ENCODE assay signal across 20 cellular contexts in the genomic region with DNA sequence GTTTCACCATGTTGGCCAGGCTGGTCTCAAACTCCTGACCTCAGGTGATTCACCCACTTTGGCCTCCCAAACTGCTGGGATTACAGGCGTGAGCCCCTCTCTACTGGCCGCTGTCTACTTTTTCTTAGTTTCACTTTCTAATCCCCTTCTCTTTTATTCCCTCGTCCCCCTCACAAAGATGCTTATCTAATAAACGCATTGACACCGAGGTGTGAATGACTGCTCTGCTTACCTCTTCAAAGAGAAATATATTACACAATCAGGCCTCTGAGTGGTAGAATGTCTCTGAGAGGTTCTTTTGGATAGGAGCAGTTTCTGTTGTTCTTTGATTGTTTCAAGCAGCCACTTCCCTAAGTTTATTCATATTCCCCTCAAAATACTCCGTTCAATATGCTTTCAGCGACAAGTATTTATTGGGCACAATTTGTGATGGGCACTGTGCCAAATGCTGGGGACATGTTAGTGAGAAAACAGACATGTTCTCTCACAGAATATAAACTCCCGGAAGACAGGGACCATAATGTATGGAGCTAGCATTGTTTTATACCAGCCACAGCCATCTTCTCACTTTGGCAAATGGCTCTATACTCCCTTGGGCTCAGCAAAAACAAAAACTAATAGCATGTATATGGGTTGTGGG. TPM values are rescaled to one million over a fixed set of nuclear protein-coding genes. Genes with fewer than 3 reads are reported as not detected.
DNase-seq lines count a peak whose midpoint lies in the region; ATAC-seq and TF ChIP-seq lines count a peak whose summit lies in the region.
"Had no signal": no experiment of that assay in that cellular context is flagged by ENCODE, and none has a peak within 500 bp of the region (broad histone marks: within the 10 kb centered on the region; RNA-seq: fewer than 3 reads in every experiment).

No MANE protein-coding gene starts in this region.

- H3K27me3 Mint-ChIP-seq in CD8-positive, alpha-beta memory T cell = peaks cover 0 to 10% of the 10 kb centered on the region in 2 donors

- H3K4me3 Mint-ChIP-seq in CD8-positive, alpha-beta memory T cell = peak overlapping the region in 4 of 7 donors; percentile 5 to 35 (median 28)
- H3K4me3 Mint-ChIP-seq: B cell; CD4-positive, CD25-positive, alpha-beta regulatory T cell; GM23338 had no signal

- no peaks in the 10 kb centered on the region for H3K36me3 ChIP-seq in CD8-positive, alpha-beta memory T cell (ENCODE audit: insufficient read depth, low read length)
- H3K36me3 ChIP-seq in OCI-LY3 (replicated peaks; ENCODE audit: low read depth, low read length) (no peaks in the 10 kb centered on the region), left lung (no peaks in the 10 kb centered on the region)

- H3K4me1 ChIP-seq in CD8-positive, alpha-beta memory T cell (ENCODE audit: insufficient read depth, low read length) = peaks cover 5% of the 10 kb centered on the region
- H3K4me1 ChIP-seq in OCI-LY3 (ENCODE audit: low read length) = peaks cover 6% of the 10 kb centered on the region; the same call in 1 of the 2 replicates
- no peaks in the 10 kb centered on the region for H3K4me1 ChIP-seq in left lung

- no peaks in the 10 kb centered on the region for H3K9me3 Mint-ChIP-seq in CD8-positive, alpha-beta memory T cell
- H3K9me3 Mint-ChIP-seq: GM23338 had no signal

- no peaks in the 10 kb centered on the region for H3K27me3 ChIP-seq in CD8-positive, alpha-beta memory T cell (ENCODE audit: insufficient read depth, low read length, poor library complexity, severe bottlenecking)
- peaks cover 48% of the 10 kb centered on the region for H3K27me3 ChIP-seq in OCI-LY3 (ENCODE audit: low read depth, low read length)
- H3K27me3 ChIP-seq in left lung = no peaks in the 10 kb centered on the region

- intact Hi-C loops in left lung (cut with DNase I) = no loop called here

- peaks cover 12 to 16% (median 16%) of the 10 kb centered on the region in 3 donors for H3K4me1 Mint-ChIP-seq in CD8-positive, alpha-beta memory T cell
- H3K4me1 Mint-ChIP-seq: B cell, GM23338 had no signal

- no peak overlapping the region for H3K4me3 ChIP-seq in CD8-positive, alpha-beta memory T cell (ENCODE audit: low read length)
- H3K4me3 ChIP-seq in OCI-LY3 (ENCODE audit: low read length) (peak overlapping the region; percentile 68), left lung (no peak overlapping the region)
- H3K4me3 ChIP-seq: GM23338 had no signal

- peak overlapping the region; percentile 71 for H3K4me2 ChIP-seq in OCI-LY3 (ENCODE audit: low read length)
- H3K4me2 ChIP-seq: GM23338 had no signal

- H3K27ac Mint-ChIP-seq in CD8-positive, alpha-beta memory T cell = peak overlapping the region in 5 of 8 donors; percentile 13 to 25 (median 16)
- H3K27ac Mint-ChIP-seq: B cell; CD4-positive, CD25-positive, alpha-beta regulatory T cell; GM23338 had no signal

- no peak for TF ChIP-seq CTCF in OCI-LY3 (IDR thresholded peaks at IDR 0.05; ENCODE audit: low read depth, low read length)
- no peak for TF ChIP-seq CTCF in left lung (IDR thresholded peaks at IDR 0.05)

- H3K36me3 Mint-ChIP-seq in CD8-positive, alpha-beta memory T cell = no peaks in the 10 kb centered on the region
- H3K36me3 Mint-ChIP-seq: CD4-positive, CD25-positive, alpha-beta regulatory T cell had no signal

- H3K27ac ChIP-seq in CD8-positive, alpha-beta memory T cell (ENCODE audit: low read depth, low read length) = no peak overlapping the region
- H3K27ac ChIP-seq in OCI-LY3 (ENCODE audit: low read length) (no peak overlapping the region), left lung (no peak overlapping the region)

- no peaks in the 10 kb centered on the region for H3K9me3 ChIP-seq in CD8-positive, alpha-beta memory T cell (ENCODE audit: low read length)
- H3K9me3 ChIP-seq in OCI-LY3 (ENCODE audit: insufficient read depth, low read length) (no peaks in the 10 kb centered on the region), left lung (no peaks in the 10 kb centered on the region)

- H3K9ac ChIP-seq in OCI-LY3 (ENCODE audit: low read length) = no peak overlapping the region

- no peaks in the 10 kb centered on the region for H3K79me2 ChIP-seq in OCI-LY3 (ENCODE audit: low read length)

- POLR2A ChIA-PET in CD8-positive, alpha-beta memory T cell (lab: Charles Lee) = no interaction called here

- H2AFZ ChIP-seq in OCI-LY3 (ENCODE audit: low read depth, low read length) = no peak overlapping the region
- H2AFZ ChIP-seq: GM23338 had no signal

- peak; percentile 8 for DNase-seq in NCI-H82 (lab: John Stamatoyannopoulos, UW)
- DNase-seq in NCI-H82 treated with DMSO at 0.1 percent for 48 hours (lab: John Stamatoyannopoulos, UW; ENCODE audit: unreplicated experiment) = no peak
- peak in 1 of 5 donors; percentile 49 for DNase-seq in CD8-positive, alpha-beta memory T cell
- no peak for DNase-seq in left lung
- no peak for DNase-seq in stimulated activated CD4-positive, alpha-beta T cell treated with anti-CD3 and anti-CD28 coated beads, Interleukin-2, amount 100 ng/mL, for 24 hours
- no peak for DNase-seq in NCI-H187 (lab: John Stamatoyannopoulos, UW)
- DNase-seq: CD4-positive, CD25-positive, alpha-beta regulatory T cell; DMS153; Karpas-422; NCI-H1092; NCI-H1436 treated with DMSO at 0.1 percent for 48 hours; NCI-H2029 treated with DMSO at 0.1 percent for 48 hours; NCI-H446 treated with DMSO at 0.1 percent for 48 hours; SW 1271 had no signal

- CTCF ChIA-PET in CD8-positive, alpha-beta memory T cell (lab: Charles Lee) = interaction anchor here (1.0 kb wide), 1 partner anchor 49 kb away, joined by 4 read pairs; no protein-coding TSS in a partner anchor

- ATAC-seq in left lung (peak; percentile 66), HG03565 (IDR thresholded peaks at IDR 0.05; ENCODE audit: unreplicated experiment) (no peak)
- ATAC-seq: GM23338, HCT116, Right ventricle myocardium inferior had no signal

- H4K20me1 ChIP-seq in OCI-LY3 (ENCODE audit: insufficient read depth, low read length) = no peaks in the 10 kb centered on the region

RNA-seq across cellular contexts. Expression of a gene that starts 34.7 kb away (rescaled TPM):
- 1 to 10 TPM; 2.8 to 3.5 TPM for total RNA-seq in CD8-positive, alpha-beta memory T cell
- not detected for polyA plus RNA-seq in CD8-positive, alpha-beta memory T cell
- total RNA-seq in left lung = 10 to 100 TPM; 70.7 to 74.7 TPM
- total RNA-seq: B cell had no signal

Comparison
In these comparisons a context has a peak if more than half of its experiments do, and no peak if none do; other contexts are left out.
1. RNA of a gene that starts 34.7 kb away (total RNA-seq): 70.7 to 74.7 TPM in left lung; 2.8 to 3.5 TPM in CD8-positive, alpha-beta memory T cell; every median in the first group is over 10 times any median in the second.